1 cellular context compared by ENCODE assay signal in genomic region chr7:2709553-2710165, GRCh38.
TF ChIP-seq lines count a peak whose summit lies in the region.

No MANE protein-coding gene starts in this region.

TF ChIP-seq in K562, 482 proteins besides CTCF, POLR2A, EP300 and RAD21 (continued from another document and continues in another):
- TF ChIP-seq PTBP1 (IDR thresholded peaks at IDR 0.05; ENCODE audit: low read depth, low read length) (no peak), MXI1 (IDR thresholded peaks at IDR 0.05; ENCODE audit: low read depth, low read length) (no peak), SPI1 (IDR thresholded peaks at IDR 0.05; ENCODE audit: borderline replicate concordance, low read depth, low read length) (no peak), TOE1 (IDR thresholded peaks at IDR 0.05; ENCODE audit: borderline replicate concordance) (peak; percentile 65; the same call in 1 of the 2 replicates), TOE1 (CRISPR knock-in tag; IDR thresholded peaks at IDR 0.05; ENCODE audit: borderline replicate concordance, low read depth) (no peak), ZNF212 (CRISPR knock-in tag; IDR thresholded peaks at IDR 0.05) (no peak), IFI16 (CRISPR knock-in tag; IDR thresholded peaks at IDR 0.05) (no peak), ILK (tag; IDR thresholded peaks at IDR 0.05; ENCODE audit: borderline replicate concordance, low read depth) (no peak), POLR2G (IDR thresholded peaks at IDR 0.05; ENCODE audit: low read depth, low read length) (peak; percentile 42), BRD4 (IDR thresholded peaks at IDR 0.05) (no peak), ZNF57 (CRISPR knock-in tag; IDR thresholded peaks at IDR 0.05) (no peak), CHCHD3 (CRISPR knock-in tag; IDR thresholded peaks at IDR 0.05) (no peak), L3MBTL2 (IDR thresholded peaks at IDR 0.05) (peak; percentile 68), U2AF2 (optimal IDR thresholded peaks at IDR 0.05; ENCODE audit: low read depth, low read length) (no peak), MBD1 (CRISPR knock-in tag; IDR thresholded peaks at IDR 0.05) (no peak), ZNF316 (IDR thresholded peaks at IDR 0.05) (no peak), BRCA1 (IDR thresholded peaks at IDR 0.05) (no peak), BRCA1 (CRISPR knock-in tag; IDR thresholded peaks at IDR 0.05) (no peak), GTF2F1 (IDR thresholded peaks at IDR 0.05; ENCODE audit: low read depth, low read length) (0 out of 2 replicates have a peak, but pooled peaks have one; percentile 34), GABPB1 (CRISPR knock-in tag; IDR thresholded peaks at IDR 0.05) (peak; percentile 58), RBM39 (optimal IDR thresholded peaks at IDR 0.05; ENCODE audit: low read depth, low read length) (no peak), CREM (IDR thresholded peaks at IDR 0.05; ENCODE audit: low read depth) (peak; percentile 56; the same call in 1 of the 2 replicates), LARP7 (IDR thresholded peaks at IDR 0.05) (no peak), KDM2B (CRISPR knock-in tag; IDR thresholded peaks at IDR 0.05) (peak; percentile 12; the same call in 1 of the 2 replicates), KLF16 (IDR thresholded peaks at IDR 0.05) (0 out of 2 replicates have a peak, but pooled peaks have one; percentile 37), THRAP3 (IDR thresholded peaks at IDR 0.05; ENCODE audit: borderline replicate concordance) (no peak), NRF1 (conservative IDR thresholded peaks at IDR 0.05 in 1 of 2, IDR thresholded peaks at IDR 0.05 in 1 of 2) (peak; percentile 68 to 72), HLTF (IDR thresholded peaks at IDR 0.05) (no peak), ZKSCAN8 (CRISPR knock-in tag; IDR thresholded peaks at IDR 0.05) (no peak), DPF2 (IDR thresholded peaks at IDR 0.05) (no peak), BRF2 (IDR thresholded peaks at IDR 0.05; ENCODE audit: borderline replicate concordance, insufficient read depth, insufficient read length) (no peak), MECOM (CRISPR knock-in tag; IDR thresholded peaks at IDR 0.05) (no peak), RBFOX2 (IDR thresholded peaks at IDR 0.05; ENCODE audit: low read depth, low read length) (no peak), TFAP4 (CRISPR knock-in tag; IDR thresholded peaks at IDR 0.05; ENCODE audit: borderline replicate concordance) (peak; percentile 83), ZNF785 (CRISPR knock-in tag; IDR thresholded peaks at IDR 0.05) (no peak), DEAF1 (CRISPR knock-in tag; IDR thresholded peaks at IDR 0.05) (peak; percentile 39; the same call in 1 of the 2 replicates), ZNF551 (CRISPR knock-in tag; IDR thresholded peaks at IDR 0.05) (no peak), TCFL5 (CRISPR knock-in tag; conservative IDR thresholded peaks at IDR 0.05) (no peak), POLR2AphosphoS5 (IDR thresholded peaks at IDR 0.05; ENCODE audit: control insufficient read depth, insufficient read depth, low read depth, low read length) (no peak), ZNF699 (CRISPR knock-in tag; IDR thresholded peaks at IDR 0.05; ENCODE audit: insufficient replicate concordance) (no peak), ZNF263 (CRISPR knock-in tag; IDR thresholded peaks at IDR 0.05; ENCODE audit: borderline replicate concordance) (no peak), DIDO1 (tag; IDR thresholded peaks at IDR 0.05; ENCODE audit: low read depth) (no peak), RCOR1 (IDR thresholded peaks at IDR 0.05; ENCODE audit: borderline replicate concordance in 1 of 2, low read depth in 2 of 2, low read length in 2 of 2) (peak in 1 of 2 experiments; percentile 56; a peak in 2 of 4 replicates), KAT7 (CRISPR knock-in tag; IDR thresholded peaks at IDR 0.05; ENCODE audit: borderline replicate concordance) (0 out of 2 replicates have a peak, but pooled peaks have one; percentile 25), SMC3 (conservative IDR thresholded peaks at IDR 0.05; ENCODE audit: insufficient read depth, low read depth, low read length) (peak; percentile 95), CREB5 (CRISPR knock-in tag; IDR thresholded peaks at IDR 0.05) (no peak), ZNF584 (CRISPR knock-in tag; IDR thresholded peaks at IDR 0.05; ENCODE audit: low read depth) (no peak), ZNF766 (CRISPR knock-in tag; conservative IDR thresholded peaks at IDR 0.05) (no peak), MTA3 (IDR thresholded peaks at IDR 0.05; ENCODE audit: borderline replicate concordance) (peak; percentile 62; the same call in 1 of the 2 replicates), DMBX1 (CRISPR knock-in tag; IDR thresholded peaks at IDR 0.05; ENCODE audit: borderline replicate concordance) (no peak), ZNF717 (CRISPR knock-in tag; IDR thresholded peaks at IDR 0.05) (no peak), ZFPM2 (CRISPR knock-in tag; IDR thresholded peaks at IDR 0.05) (0 out of 2 replicates have a peak, but pooled peaks have one; percentile 22), LCOR (CRISPR knock-in tag; IDR thresholded peaks at IDR 0.05) (peak; percentile 62; the same call in 1 of the 2 replicates), FOXK1 (CRISPR knock-in tag; IDR thresholded peaks at IDR 0.05; ENCODE audit: borderline replicate concordance) (no peak), ZNF695 (CRISPR knock-in tag; IDR thresholded peaks at IDR 0.05) (no peak), ATF7 (IDR thresholded peaks at IDR 0.05) (peak; percentile 32; the same call in 1 of the 2 replicates), EGR1 (conservative IDR thresholded peaks at IDR 0.05) (no peak), SRF (CRISPR knock-in tag; IDR thresholded peaks at IDR 0.05) (no peak), PML (IDR thresholded peaks at IDR 0.05; ENCODE audit: low read length) (no peak), SMAD4 (CRISPR knock-in tag; conservative IDR thresholded peaks at IDR 0.05) (no peak), USF2 (CRISPR knock-in tag; IDR thresholded peaks at IDR 0.05) (peak; percentile 83), ATF4 (CRISPR knock-in tag; IDR thresholded peaks at IDR 0.05) (0 out of 2 replicates have a peak, but pooled peaks have one; percentile 13), ZNF511 (CRISPR knock-in tag; IDR thresholded peaks at IDR 0.05) (no peak), HDAC3 (IDR thresholded peaks at IDR 0.05; ENCODE audit: borderline replicate concordance, partially characterized antibody) (no peak), RAD51 (IDR thresholded peaks at IDR 0.05; ENCODE audit: borderline replicate concordance, low read depth) (peak; percentile 78), MAX (CRISPR knock-in tag; IDR thresholded peaks at IDR 0.05) (peak; percentile 61; the same call in 1 of the 2 replicates), NFYB (IDR thresholded peaks at IDR 0.05; ENCODE audit: extremely low read depth, insufficient read length) (no peak), ZNF197 (CRISPR knock-in tag; IDR thresholded peaks at IDR 0.05; ENCODE audit: low read depth) (no peak), HMG20B (CRISPR knock-in tag; IDR thresholded peaks at IDR 0.05) (no peak), HMGN3 (IDR thresholded peaks at IDR 0.05; ENCODE audit: borderline replicate concordance, extremely low read depth, insufficient read length, low read depth, low read length) (peak; percentile 19), YY1 (IDR thresholded peaks at IDR 0.05; ENCODE audit: borderline replicate concordance in 1 of 3, control insufficient read depth in 1 of 3, extremely low read depth in 1 of 3, insufficient read depth in 3 of 3, insufficient read length in 1 of 3, insufficient replicate concordance in 2 of 3, low read depth in 1 of 3, low read length in 2 of 3) (peak in 1 of 3 experiments; percentile 9), HIVEP1 (CRISPR knock-in tag; IDR thresholded peaks at IDR 0.05) (no peak), CBFA2T3 (IDR thresholded peaks at IDR 0.05) (no peak), SAFB2 (IDR thresholded peaks at IDR 0.05; ENCODE audit: borderline replicate concordance, low read depth, low read length, severe bottlenecking) (no peak), NFIC (IDR thresholded peaks at IDR 0.05) (no peak)
